8 cellular contexts compared by ENCODE assay signal in the genomic region with DNA sequence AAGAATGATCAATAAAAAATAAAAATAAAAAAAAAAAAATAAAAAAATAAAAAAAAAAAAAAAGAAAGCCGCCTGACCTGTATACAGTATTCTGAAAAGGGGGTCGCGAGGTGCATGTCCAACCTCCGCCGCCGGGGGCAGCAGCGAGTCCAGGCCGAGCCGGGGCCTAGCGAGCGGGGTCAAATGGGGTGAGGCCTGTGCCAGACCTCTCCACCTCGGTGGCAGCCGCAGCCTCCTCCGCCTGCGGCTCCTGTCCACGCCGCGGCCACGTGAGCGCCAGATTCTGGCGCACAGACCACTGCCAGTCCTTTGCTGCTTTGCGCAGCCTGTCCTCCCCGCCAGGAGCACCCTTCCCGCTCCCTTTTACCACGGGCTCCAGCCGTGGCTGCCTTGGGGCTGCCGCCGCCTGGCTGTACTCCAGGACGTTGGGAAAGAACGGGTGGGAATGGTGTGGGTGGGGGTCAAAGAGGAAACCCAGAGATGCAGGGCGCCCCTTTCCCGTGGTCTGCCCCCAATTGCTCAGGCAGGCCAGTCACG. TPM values are rescaled to one million over a fixed set of nuclear protein-coding genes. Genes with fewer than 3 reads are reported as not detected.
DNase-seq lines count a peak whose midpoint lies in the region; ATAC-seq and TF ChIP-seq lines count a peak whose summit lies in the region.

No MANE protein-coding gene starts in this region.

- H3K4me3 ChIP-seq in GM06990 (replicated peaks; ENCODE audit: low read depth, low read length) (no peak overlapping the region), upper lobe of right lung (peak overlapping the region; percentile 6)

- H3K4me1 ChIP-seq in upper lobe of right lung = peaks cover 20% of the 10 kb centered on the region

- peak; percentile 59 for ATAC-seq in HG03354 (IDR thresholded peaks at IDR 0.05; ENCODE audit: poor library complexity, severe bottlenecking, unreplicated experiment)
- ATAC-seq in upper lobe of right lung = peak; percentile 95
- no peak for ATAC-seq in HG03520 (IDR thresholded peaks at IDR 0.05; ENCODE audit: unreplicated experiment)

- peaks cover 4% of the 10 kb centered on the region for H3K36me3 Mint-ChIP-seq in progenitor cell of endocrine pancreas (ENCODE audit: insufficient read depth)

- H3K36me3 ChIP-seq in GM06990 (ENCODE audit: control insufficient read depth, insufficient read depth, low read length) = peaks cover 8% of the 10 kb centered on the region
- peaks cover 11% of the 10 kb centered on the region for H3K36me3 ChIP-seq in upper lobe of right lung

- H3K4me1 Mint-ChIP-seq in progenitor cell of endocrine pancreas (ENCODE audit: low read depth) = peaks cover 2% of the 10 kb centered on the region

- H3K27me3 ChIP-seq in GM06990 (replicated peaks; ENCODE audit: control insufficient read depth, insufficient read depth, low read length) (no peaks in the 10 kb centered on the region), upper lobe of right lung (no peaks in the 10 kb centered on the region)

- no peaks in the 10 kb centered on the region for H3K9me3 ChIP-seq in upper lobe of right lung

- no peak overlapping the region for H3K4me3 Mint-ChIP-seq in progenitor cell of endocrine pancreas (ENCODE audit: low read depth)

- peak; percentile 83 for TF ChIP-seq CTCF in GM06990 (IDR thresholded peaks at IDR 0.05; ENCODE audit: insufficient read depth, low read length, poor library complexity, severe bottlenecking)
- TF ChIP-seq CTCF in progenitor cell of endocrine pancreas (IDR thresholded peaks at IDR 0.05; ENCODE audit: unreplicated experiment) = peak; percentile 70
- peak; percentile 81 for TF ChIP-seq CTCF in upper lobe of right lung (IDR thresholded peaks at IDR 0.05)

- intact Hi-C loops in upper lobe of right lung (cut with DNase I) = no loop called here

- peak overlapping the region; percentile 65 for H3K27ac ChIP-seq in upper lobe of right lung

- DNase-seq in GM06990 (ENCODE audit: extremely low read depth, insufficient read length) = peak; percentile 85
- DNase-seq in SHP77 treated with DMSO at 0.1 percent for 48 hours (lab: John Stamatoyannopoulos, UW) = peak; percentile 62
- DNase-seq in activated gamma-delta T cell treated with Interleukin-2 at 50 U/mL for 16 hours = peak; percentile 80
- DNase-seq in glomerular visceral epithelial cell (ENCODE audit: extremely low spot score) = peak; percentile 64
- DNase-seq in progenitor cell of endocrine pancreas (ENCODE audit: low spot score, unreplicated experiment) = peak; percentile 82
- DNase-seq in upper lobe of right lung = peak; percentile 94

- H3K9me3 Mint-ChIP-seq in progenitor cell of endocrine pancreas (ENCODE audit: low read depth) = no peaks in the 10 kb centered on the region

- no peak overlapping the region for H3K27ac Mint-ChIP-seq in progenitor cell of endocrine pancreas

- H3K27me3 Mint-ChIP-seq in progenitor cell of endocrine pancreas = no peaks in the 10 kb centered on the region

RNA-seq across cellular contexts. Expression of gene BCKDK, which starts 2.4 kb away (rescaled TPM):
- total RNA-seq in progenitor cell of endocrine pancreas (40.1 and 41.7 TPM in 2 replicates), upper lobe of right lung (33.3 TPM)

RNA-seq across cellular contexts. Expression of gene VKORC1, which starts 11.1 kb away (rescaled TPM):
- total RNA-seq in progenitor cell of endocrine pancreas = 51.0 and 54.8 TPM in 2 replicates
- total RNA-seq in upper lobe of right lung = 72.7 TPM

RNA-seq across cellular contexts. Expression of gene KAT8, which starts 11.7 kb away (rescaled TPM):
- total RNA-seq in progenitor cell of endocrine pancreas (72.4 and 76.1 TPM in 2 replicates), upper lobe of right lung (80.4 TPM)

RNA-seq across cellular contexts. Expression of gene PRSS53, which starts 17.0 kb away (rescaled TPM):
- total RNA-seq in progenitor cell of endocrine pancreas (2.3 and 2.9 TPM in 2 replicates), upper lobe of right lung (1.8 TPM)

RNA-seq across cellular contexts. Expression of gene PRSS8, which starts 29.8 kb away (rescaled TPM):
- total RNA-seq in progenitor cell of endocrine pancreas (107 and 111 TPM in 2 replicates), upper lobe of right lung (103 TPM)
